Comparison of ENCODE assay signal across 8 cellular contexts in genomic region chrX:47556045-47556623, GRCh38.
DNase-seq lines count a peak whose midpoint lies in the region; ATAC-seq and TF ChIP-seq lines count a peak whose summit lies in the region.

No MANE protein-coding gene starts in this region.

- CTCF ChIA-PET in AG04449 (lab: Yijun Ruan, JAX): interaction anchor here (1.2 to 2.6 kb wide), 4 partner anchors 15 to 471 kb away, joined by 3 to 9 read pairs (median 6); no protein-coding TSS in a partner anchor

- H3K36me3 Mint-ChIP-seq in effector memory CD8-positive, alpha-beta T cell (ENCODE audit: insufficient read depth): peaks cover 14% of the 10 kb centered on the region
- H3K36me3 Mint-ChIP-seq in memory B cell: no peaks in the 10 kb centered on the region

- H3K9me3 Mint-ChIP-seq in effector memory CD8-positive, alpha-beta T cell: no peaks in the 10 kb centered on the region
- H3K9me3 Mint-ChIP-seq in memory B cell: no peaks in the 10 kb centered on the region

- POLR2A ChIA-PET in AG04449 (lab: Yijun Ruan, JAX): interaction anchor here (1.1 to 1.2 kb wide), 2 partner anchors 9 to 25 kb away, joined by 3 to 4 read pairs; no protein-coding TSS in a partner anchor

- no peak for TF ChIP-seq CTCF in AG04449 (IDR thresholded peaks at IDR 0.05; ENCODE audit: insufficient read depth, low read length, missing control alignments)

- H3K27me3 Mint-ChIP-seq in effector memory CD8-positive, alpha-beta T cell: no peaks in the 10 kb centered on the region
- H3K27me3 Mint-ChIP-seq in memory B cell: no peaks in the 10 kb centered on the region

- peak; percentile 80 for ATAC-seq in GM18873 (IDR thresholded peaks at IDR 0.05; ENCODE audit: low FRiP score, unreplicated experiment)
- peak; percentile 96 for ATAC-seq in HG03139 (IDR thresholded peaks at IDR 0.05; ENCODE audit: unreplicated experiment)
- peak; percentile 81 for ATAC-seq in effector memory CD8-positive, alpha-beta T cell (replicated peaks)
- peak; percentile 81 for ATAC-seq in memory B cell (ENCODE audit: low read depth)

- peak overlapping the region; percentile 85 to 89 for H3K4me3 Mint-ChIP-seq in effector memory CD8-positive, alpha-beta T cell
- peak overlapping the region; percentile 98 for H3K4me3 Mint-ChIP-seq in memory B cell

- H3K4me1 Mint-ChIP-seq in effector memory CD8-positive, alpha-beta T cell (ENCODE audit: low read depth in 2 of 2): peaks cover 14 to 20% of the 10 kb centered on the region in 2 donors
- peaks cover 5% of the 10 kb centered on the region for H3K4me1 Mint-ChIP-seq in memory B cell

- peak overlapping the region; percentile 92 to 93 for H3K27ac Mint-ChIP-seq in effector memory CD8-positive, alpha-beta T cell
- H3K27ac Mint-ChIP-seq in memory B cell: peak overlapping the region; percentile 95

- peak; percentile 73 for DNase-seq in AG04449 (ENCODE audit: low read depth, low spot score)
- DNase-seq in NCI-H524 (lab: John Stamatoyannopoulos, UW): peak; percentile 95
- peak; percentile 85 for DNase-seq in activated CD8-positive, alpha-beta memory T cell treated with anti-CD3 and anti-CD28 coated beads for 24 hours
- peak; percentile 72 to 74 (median 73) for DNase-seq in effector memory CD8-positive, alpha-beta T cell
- DNase-seq in memory B cell (ENCODE audit: low spot score in 2 of 2): peak; percentile 51 to 71
- peak; percentile 62 for DNase-seq in stimulated activated CD8-positive, alpha-beta memory T cell treated with anti-CD3 and anti-CD28 coated beads, Interleukin-12 subunit alpha, Interleukin-12 subunit beta, amount 100 ng/mL, for 1 hour (ENCODE audit: low read depth)

- H3K4me3 ChIP-seq in AG04449 (ENCODE audit: low read depth, low read length): peak overlapping the region; percentile 58

Comparison
In these comparisons a context has a peak if more than half of its experiments do, and no peak if none do; other contexts are left out.
1. Peak in every context shown above with its lines: DNase-seq, ATAC-seq and H3K4me3 ChIP-seq.